Comparison of ENCODE assay signal across 2 cellular contexts in genomic region chr12:25488956-25489870, GRCh38.
A peak's percentile ranks its signal among the peaks of the same experiment; 100 is the strongest.
TF ChIP-seq lines count a peak whose summit lies in the region.

No MANE protein-coding gene starts in this region.

TF ChIP-seq in K562, 482 proteins besides CTCF, POLR2A, EP300 and RAD21 (continued from another document):
- TF ChIP-seq YY1 (IDR thresholded peaks at IDR 0.05; ENCODE audit: borderline replicate concordance in 1 of 3, control insufficient read depth in 1 of 3, extremely low read depth in 1 of 3, insufficient read depth in 3 of 3, insufficient read length in 1 of 3, insufficient replicate concordance in 2 of 3, low read depth in 1 of 3, low read length in 2 of 3), result peak in 1 of 3 experiments; percentile 53
- TF ChIP-seq, protein P1, sequence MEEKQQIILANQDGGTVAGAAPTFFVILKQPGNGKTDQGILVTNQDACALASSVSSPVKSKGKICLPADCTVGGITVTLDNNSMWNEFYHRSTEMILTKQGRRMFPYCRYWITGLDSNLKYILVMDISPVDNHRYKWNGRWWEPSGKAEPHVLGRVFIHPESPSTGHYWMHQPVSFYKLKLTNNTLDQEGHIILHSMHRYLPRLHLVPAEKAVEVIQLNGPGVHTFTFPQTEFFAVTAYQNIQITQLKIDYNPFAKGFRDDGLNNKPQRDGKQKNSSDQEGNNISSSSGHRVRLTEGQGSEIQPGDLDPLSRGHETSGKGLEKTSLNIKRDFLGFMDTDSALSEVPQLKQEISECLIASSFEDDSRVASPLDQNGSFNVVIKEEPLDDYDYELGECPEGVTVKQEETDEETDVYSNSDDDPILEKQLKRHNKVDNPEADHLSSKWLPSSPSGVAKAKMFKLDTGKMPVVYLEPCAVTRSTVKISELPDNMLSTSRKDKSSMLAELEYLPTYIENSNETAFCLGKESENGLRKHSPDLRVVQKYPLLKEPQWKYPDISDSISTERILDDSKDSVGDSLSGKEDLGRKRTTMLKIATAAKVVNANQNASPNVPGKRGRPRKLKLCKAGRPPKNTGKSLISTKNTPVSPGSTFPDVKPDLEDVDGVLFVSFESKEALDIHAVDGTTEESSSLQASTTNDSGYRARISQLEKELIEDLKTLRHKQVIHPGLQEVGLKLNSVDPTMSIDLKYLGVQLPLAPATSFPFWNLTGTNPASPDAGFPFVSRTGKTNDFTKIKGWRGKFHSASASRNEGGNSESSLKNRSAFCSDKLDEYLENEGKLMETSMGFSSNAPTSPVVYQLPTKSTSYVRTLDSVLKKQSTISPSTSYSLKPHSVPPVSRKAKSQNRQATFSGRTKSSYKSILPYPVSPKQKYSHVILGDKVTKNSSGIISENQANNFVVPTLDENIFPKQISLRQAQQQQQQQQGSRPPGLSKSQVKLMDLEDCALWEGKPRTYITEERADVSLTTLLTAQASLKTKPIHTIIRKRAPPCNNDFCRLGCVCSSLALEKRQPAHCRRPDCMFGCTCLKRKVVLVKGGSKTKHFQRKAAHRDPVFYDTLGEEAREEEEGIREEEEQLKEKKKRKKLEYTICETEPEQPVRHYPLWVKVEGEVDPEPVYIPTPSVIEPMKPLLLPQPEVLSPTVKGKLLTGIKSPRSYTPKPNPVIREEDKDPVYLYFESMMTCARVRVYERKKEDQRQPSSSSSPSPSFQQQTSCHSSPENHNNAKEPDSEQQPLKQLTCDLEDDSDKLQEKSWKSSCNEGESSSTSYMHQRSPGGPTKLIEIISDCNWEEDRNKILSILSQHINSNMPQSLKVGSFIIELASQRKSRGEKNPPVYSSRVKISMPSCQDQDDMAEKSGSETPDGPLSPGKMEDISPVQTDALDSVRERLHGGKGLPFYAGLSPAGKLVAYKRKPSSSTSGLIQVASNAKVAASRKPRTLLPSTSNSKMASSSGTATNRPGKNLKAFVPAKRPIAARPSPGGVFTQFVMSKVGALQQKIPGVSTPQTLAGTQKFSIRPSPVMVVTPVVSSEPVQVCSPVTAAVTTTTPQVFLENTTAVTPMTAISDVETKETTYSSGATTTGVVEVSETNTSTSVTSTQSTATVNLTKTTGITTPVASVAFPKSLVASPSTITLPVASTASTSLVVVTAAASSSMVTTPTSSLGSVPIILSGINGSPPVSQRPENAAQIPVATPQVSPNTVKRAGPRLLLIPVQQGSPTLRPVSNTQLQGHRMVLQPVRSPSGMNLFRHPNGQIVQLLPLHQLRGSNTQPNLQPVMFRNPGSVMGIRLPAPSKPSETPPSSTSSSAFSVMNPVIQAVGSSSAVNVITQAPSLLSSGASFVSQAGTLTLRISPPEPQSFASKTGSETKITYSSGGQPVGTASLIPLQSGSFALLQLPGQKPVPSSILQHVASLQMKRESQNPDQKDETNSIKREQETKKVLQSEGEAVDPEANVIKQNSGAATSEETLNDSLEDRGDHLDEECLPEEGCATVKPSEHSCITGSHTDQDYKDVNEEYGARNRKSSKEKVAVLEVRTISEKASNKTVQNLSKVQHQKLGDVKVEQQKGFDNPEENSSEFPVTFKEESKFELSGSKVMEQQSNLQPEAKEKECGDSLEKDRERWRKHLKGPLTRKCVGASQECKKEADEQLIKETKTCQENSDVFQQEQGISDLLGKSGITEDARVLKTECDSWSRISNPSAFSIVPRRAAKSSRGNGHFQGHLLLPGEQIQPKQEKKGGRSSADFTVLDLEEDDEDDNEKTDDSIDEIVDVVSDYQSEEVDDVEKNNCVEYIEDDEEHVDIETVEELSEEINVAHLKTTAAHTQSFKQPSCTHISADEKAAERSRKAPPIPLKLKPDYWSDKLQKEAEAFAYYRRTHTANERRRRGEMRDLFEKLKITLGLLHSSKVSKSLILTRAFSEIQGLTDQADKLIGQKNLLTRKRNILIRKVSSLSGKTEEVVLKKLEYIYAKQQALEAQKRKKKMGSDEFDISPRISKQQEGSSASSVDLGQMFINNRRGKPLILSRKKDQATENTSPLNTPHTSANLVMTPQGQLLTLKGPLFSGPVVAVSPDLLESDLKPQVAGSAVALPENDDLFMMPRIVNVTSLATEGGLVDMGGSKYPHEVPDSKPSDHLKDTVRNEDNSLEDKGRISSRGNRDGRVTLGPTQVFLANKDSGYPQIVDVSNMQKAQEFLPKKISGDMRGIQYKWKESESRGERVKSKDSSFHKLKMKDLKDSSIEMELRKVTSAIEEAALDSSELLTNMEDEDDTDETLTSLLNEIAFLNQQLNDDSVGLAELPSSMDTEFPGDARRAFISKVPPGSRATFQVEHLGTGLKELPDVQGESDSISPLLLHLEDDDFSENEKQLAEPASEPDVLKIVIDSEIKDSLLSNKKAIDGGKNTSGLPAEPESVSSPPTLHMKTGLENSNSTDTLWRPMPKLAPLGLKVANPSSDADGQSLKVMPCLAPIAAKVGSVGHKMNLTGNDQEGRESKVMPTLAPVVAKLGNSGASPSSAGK (IDR thresholded peaks at IDR 0.05), result 0 out of 2 replicates have a peak, but pooled peaks have one; percentile 13

TF ChIP-seq in HepG2, 621 proteins besides CTCF, POLR2A, EP300 and RAD21 (continued from another document):
- TF ChIP-seq ZNF281 (CRISPR knock-in tag; IDR thresholded peaks at IDR 0.05; ENCODE audit: borderline replicate concordance), result peak; percentile 62
TF ChIP-seq in HepG2: peak in this region for 3; not testable (repeated sequence) for 618.
